Comparison of ENCODE assay signal across 13 cellular contexts in genomic region chr15:85463273-85463937, GRCh38.
DNase-seq lines count a peak whose midpoint lies in the region; ATAC-seq and TF ChIP-seq lines count a peak whose summit lies in the region.
"Had no signal": no experiment of that assay in that cellular context is flagged by ENCODE, and none has a peak within 500 bp of the region (broad histone marks: within the 10 kb centered on the region; RNA-seq: fewer than 3 reads in every experiment).

No MANE protein-coding gene starts in this region.

- H3K27ac Mint-ChIP-seq in brain (peak overlapping the region; percentile 4 to 92 (median 79)), nephron progenitor cell (peak overlapping the region; percentile 97)

- H2AFZ ChIP-seq in DND-41 (ENCODE audit: low read depth, low read length): no peak overlapping the region
- H2AFZ ChIP-seq in Karpas-422 (ENCODE audit: low read length): no peak overlapping the region

- TF ChIP-seq POLR2A in erythroblast (IDR thresholded peaks at IDR 0.05; ENCODE audit: low read length): no peak

- H3K4me3 ChIP-seq in DND-41 (ENCODE audit: low read depth in 1 of 2, low read length in 2 of 2) (no peak overlapping the region), Karpas-422 (ENCODE audit: low read length) (no peak overlapping the region)

- H3K4me3 Mint-ChIP-seq in brain (peak overlapping the region; percentile 20 to 72 (median 60)), nephron progenitor cell (peak overlapping the region; percentile 41)

- H3K36me3 ChIP-seq in DND-41 (ENCODE audit: insufficient read depth, low read length): no peaks in the 10 kb centered on the region
- no peaks in the 10 kb centered on the region for H3K36me3 ChIP-seq in Karpas-422 (ENCODE audit: insufficient read depth, low read length)

- H3K27ac ChIP-seq in DND-41 (ENCODE audit: low read length): no peak overlapping the region
- H3K27ac ChIP-seq in Karpas-422 (ENCODE audit: low read length): peak overlapping the region; percentile 56

- peaks cover 0 to 7% (median 3%) of the 10 kb centered on the region in 5 experiments for H3K9me3 Mint-ChIP-seq in brain
- H3K9me3 Mint-ChIP-seq in nephron progenitor cell: peaks cover 17% of the 10 kb centered on the region

- peaks cover 6% of the 10 kb centered on the region; the same call in 1 of the 2 replicates for H4K20me1 ChIP-seq in DND-41 (ENCODE audit: insufficient read depth, low read length)
- no peaks in the 10 kb centered on the region; the same call in 1 of the 2 replicates for H4K20me1 ChIP-seq in Karpas-422 (ENCODE audit: insufficient read depth, low read depth, low read length)

- H3K9me3 ChIP-seq in DND-41 (ENCODE audit: insufficient read depth, low read length, severe bottlenecking): no peaks in the 10 kb centered on the region
- no peaks in the 10 kb centered on the region for H3K9me3 ChIP-seq in Karpas-422 (ENCODE audit: low read length)

- peak; percentile 24 for DNase-seq in DND-41
- DNase-seq in Karpas-422: no peak
- no peak for DNase-seq in nephron progenitor cell
- no peak for DNase-seq in NCI-H524 treated with DMSO at 0.1 percent for 48 hours (lab: John Stamatoyannopoulos, UW)
- DNase-seq in erythroblast (lab: John Stamatoyannopoulos, UW): no peak
- DNase-seq in NK-92 treated with Interleukin-12 subunit alpha and Interleukin-12 subunit beta, amount 100 ng/mL, for 24 hours (lab: John Stamatoyannopoulos, UW): no peak
- DNase-seq: C1 segment of cervical spinal cord; NCI-H187; NCI-H774; SIG-M5; stimulated activated CD4-positive, alpha-beta T cell treated with anti-CD3 and anti-CD28 coated beads, Interleukin-2, amount 100 ng/mL, for 24 hours had no signal

- H3K9me2 ChIP-seq in Karpas-422 (replicated peaks; ENCODE audit: insufficient read depth, low read length): no peaks in the 10 kb centered on the region

- peaks cover 12% of the 10 kb centered on the region for H3K36me3 Mint-ChIP-seq in brain
- peaks cover 37% of the 10 kb centered on the region for H3K36me3 Mint-ChIP-seq in nephron progenitor cell (ENCODE audit: low read depth)

- H3K4me1 Mint-ChIP-seq in brain (peaks cover 48% of the 10 kb centered on the region), nephron progenitor cell (peaks cover 67% of the 10 kb centered on the region)

- no peak for TF ChIP-seq CTCF in DND-41 (IDR thresholded peaks at IDR 0.05; ENCODE audit: borderline replicate concordance, extremely low read depth, low read length, poor library complexity, severe bottlenecking)
- TF ChIP-seq CTCF in brain (conservative IDR thresholded peaks at IDR 0.05): no peak
- TF ChIP-seq CTCF in nephron progenitor cell (IDR thresholded peaks at IDR 0.05): no peak

- H3K9ac ChIP-seq in DND-41 (ENCODE audit: low read depth, low read length): no peak overlapping the region
- H3K9ac ChIP-seq in Karpas-422 (ENCODE audit: low read length): no peak overlapping the region

- H3K79me2 ChIP-seq in DND-41 (ENCODE audit: insufficient read depth, low read length) (no peaks in the 10 kb centered on the region), Karpas-422 (ENCODE audit: low read length) (peaks cover 81% of the 10 kb centered on the region)

- H3K4me1 ChIP-seq in DND-41 (ENCODE audit: insufficient read depth, low read length) (peaks cover 13% of the 10 kb centered on the region), Karpas-422 (ENCODE audit: low read length) (peaks cover 74% of the 10 kb centered on the region)

- ATAC-seq in DND-41 (ENCODE audit: insufficient read depth, low read depth) (peak; percentile 82), GM18870 (IDR thresholded peaks at IDR 0.05; ENCODE audit: unreplicated experiment) (no peak)

- H3K4me2 ChIP-seq in DND-41 (ENCODE audit: insufficient read depth, low read length) (no peak overlapping the region), Karpas-422 (ENCODE audit: low read depth, low read length, poor library complexity, severe bottlenecking) (no peak overlapping the region)

- no peaks in the 10 kb centered on the region for H3K27me3 ChIP-seq in DND-41 (ENCODE audit: insufficient read depth, low read length, poor library complexity)
- H3K27me3 ChIP-seq in Karpas-422 (ENCODE audit: low read length): no peaks in the 10 kb centered on the region

- H3K27me3 Mint-ChIP-seq in brain (no peaks in the 10 kb centered on the region), nephron progenitor cell (ENCODE audit: low read depth, poor library complexity) (no peaks in the 10 kb centered on the region)
